ENCODE assay signal across 9 cellular contexts in genomic region chr2:53422979-53423378, GRCh38.
DNase-seq lines count a peak whose midpoint lies in the region; ATAC-seq, FAIRE-seq and TF ChIP-seq lines count a peak whose summit lies in the region.
"Had no signal": no experiment of that assay in that cellular context is flagged by ENCODE, and none has a peak within 500 bp of the region (broad histone marks: within the 10 kb centered on the region; RNA-seq: fewer than 3 reads in every experiment).

No MANE protein-coding gene starts in this region.

- peak; percentile 52 to 63 (median 54) for TF ChIP-seq CTCF in GM12878 (IDR thresholded peaks at IDR 0.05 in 2 of 3, conservative IDR thresholded peaks at IDR 0.05 in 1 of 3; ENCODE audit: control insufficient read depth in 2 of 3, extremely low read depth in 1 of 3, insufficient read depth in 1 of 3, low read depth in 3 of 3, low read length in 3 of 3)
- TF ChIP-seq CTCF in vagina (IDR thresholded peaks at IDR 0.05) = no peak

- no peak overlapping the region for H3K27ac ChIP-seq in GM12878 (ENCODE audit: control insufficient read depth, insufficient read depth)
- no peak overlapping the region for H3K27ac ChIP-seq in vagina
- H3K27ac ChIP-seq: SJSA1 had no signal

- RAD21 ChIA-PET in GM12878 (lab: Charles Lee; ENCODE audit: unreplicated experiment) = interaction anchor here (0.6 to 2.3 kb wide), 3 partner anchors 40 to 293 kb away, joined by 3 to 5 read pairs (median 3); no protein-coding TSS in a partner anchor

- intact Hi-C loops in GM12878 (cut with micrococcal nuclease; ENCODE audit: unreplicated experiment) (loop anchor here (5.0 kb wide), 3 partner anchors 294 to 394 kb away; no protein-coding TSS in a partner anchor), vagina (cut with DNase I) (no loop called here)

- peak; percentile 62 for TF ChIP-seq RAD21 in GM12878 (IDR thresholded peaks at IDR 0.05; ENCODE audit: insufficient read depth, low read depth, low read length)

- no peaks in the 10 kb centered on the region for H3K27me3 ChIP-seq in GM12878 (replicated peaks in 1 of 2; ENCODE audit: control insufficient read depth in 2 of 2, insufficient read depth in 2 of 2, low read length in 1 of 2)
- no peaks in the 10 kb centered on the region for H3K27me3 ChIP-seq in vagina
- H3K27me3 ChIP-seq: SJSA1 had no signal

- no peak overlapping the region for H3K9ac ChIP-seq in GM12878 (ENCODE audit: control insufficient read depth, insufficient read depth, low read length)

- peak overlapping the region; percentile 56 for H2AFZ ChIP-seq in GM12878 (ENCODE audit: control insufficient read depth, low read depth, low read length)

- ATAC-seq in GM18511 (IDR thresholded peaks at IDR 0.05; ENCODE audit: unreplicated experiment) (peak; percentile 72), HG02973 (IDR thresholded peaks at IDR 0.05; ENCODE audit: unreplicated experiment) (peak; percentile 71), GM12878 (peak; percentile 87), left lobe of liver (peak; percentile 99)

- no peak overlapping the region for H3K4me2 ChIP-seq in GM12878 (ENCODE audit: control insufficient read depth, insufficient read depth)

- WGBS in GM12878 (ENCODE audit: insufficient coverage, insufficient replicate concordance, low lambda C conversion rate, missing lambda C conversion rate) = 0% methylated on average over 3 of the region's 3 CpGs

- no peaks in the 10 kb centered on the region for H4K20me1 ChIP-seq in GM12878 (ENCODE audit: control insufficient read depth, insufficient read depth)

- DNase-seq in C1 segment of cervical spinal cord (lab: John Stamatoyannopoulos, UW) = peak in 8 of 14 donors; percentile 15 to 47 (median 28)
- peak; percentile 33 to 70 for DNase-seq in NCI-H446 (lab: John Stamatoyannopoulos, UW)
- DNase-seq in GM12878 (ENCODE audit: low read depth, low spot score) = no peak
- DNase-seq in left lobe of liver (ENCODE audit: low spot score) = peak; percentile 46
- no peak for DNase-seq in vagina (ENCODE audit: extremely low spot score in 2 of 2)
- no peak for DNase-seq in activated gamma-delta T cell treated with Interleukin-2 at 50 U/mL for 16 hours

- H3K36me3 ChIP-seq in GM12878 (ENCODE audit: control insufficient read depth in 2 of 2, insufficient read depth in 2 of 2, low read length in 1 of 2) (no peaks in the 10 kb centered on the region), vagina (no peaks in the 10 kb centered on the region)
- H3K36me3 ChIP-seq: SJSA1 had no signal

- no TSS peak for BruUV-seq in GM12878 (replicated peaks; lab: Mats Ljungman, UMichigan)

- SMC1A ChIA-PET in GM12878 (lab: Charles Lee; ENCODE audit: uncharacterized antibody, unreplicated experiment) = interaction anchor here (0.9 to 1.7 kb wide), 4 partner anchors 14 to 317 kb away, joined by 3 to 12 read pairs (median 4); no protein-coding TSS in a partner anchor

- H3K9me3 ChIP-seq in GM12878 (replicated peaks; ENCODE audit: control insufficient read depth, insufficient read depth, low read length) = no peaks in the 10 kb centered on the region
- H3K9me3 ChIP-seq in vagina = no peaks in the 10 kb centered on the region
- H3K9me3 ChIP-seq: SJSA1 had no signal

- H3K4me1 ChIP-seq in GM12878 (ENCODE audit: control insufficient read depth, insufficient read depth, low read length) = peaks cover 4% of the 10 kb centered on the region; the same call in 1 of the 2 replicates
- no peaks in the 10 kb centered on the region for H3K4me1 ChIP-seq in vagina
- H3K4me1 ChIP-seq: SJSA1 had no signal

- TF ChIP-seq POLR2A in GM12878 (IDR thresholded peaks at IDR 0.05; ENCODE audit: low read depth, low read length) (no peak), vagina (IDR thresholded peaks at IDR 0.05) (no peak)

- in situ Hi-C loops in GM12878 (cut with MboI) = no loop called here

- no peaks in the 10 kb centered on the region for H3K79me2 ChIP-seq in GM12878 (ENCODE audit: control insufficient read depth, insufficient read depth, low read length)

- no peak for FAIRE-seq in GM12878 (lab: Jason Lieb, UNC)

- POLR2A ChIA-PET in GM12878 (lab: Charles Lee) = no interaction called here

- CTCF ChIA-PET in GM12878 (lab: Yijun Ruan, JAX) = interaction anchor here (0.6 to 2.4 kb wide), 13 partner anchors 16 to 1281 kb away, joined by 3 to 8 read pairs (median 3); no protein-coding TSS in a partner anchor

- TF ChIP-seq EP300 in GM12878 (IDR thresholded peaks at IDR 0.05; ENCODE audit: borderline replicate concordance in 1 of 2, control insufficient read depth in 1 of 2, low read depth in 2 of 2, low read length in 2 of 2) = no peak

- no peak overlapping the region for H3K4me3 ChIP-seq in GM12878
- no peak overlapping the region for H3K4me3 ChIP-seq in vagina
- H3K4me3 ChIP-seq: SJSA1 had no signal

TF ChIP-seq in GM12878, 131 proteins besides CTCF, POLR2A, EP300 and RAD21:
- TF ChIP-seq YY1 (IDR thresholded peaks at IDR 0.05; ENCODE audit: low read depth, low read length) = 0 out of 2 replicates have a peak, but pooled peaks have one; percentile 33
- TF ChIP-seq NR2C2 (IDR thresholded peaks at IDR 0.05; ENCODE audit: borderline replicate concordance, control insufficient read depth, insufficient read length, low read depth) = no peak
- peak; percentile 60 for TF ChIP-seq RUNX3 (IDR thresholded peaks at IDR 0.05; ENCODE audit: low read length)
- TF ChIP-seq SIN3A (IDR thresholded peaks at IDR 0.05; ENCODE audit: low read depth, low read length) = no peak
- no peak for TF ChIP-seq ASH2L (IDR thresholded peaks at IDR 0.05; ENCODE audit: borderline replicate concordance, low read depth)
- TF ChIP-seq PKNOX1 (IDR thresholded peaks at IDR 0.05) = no peak
- peak; percentile 46 for TF ChIP-seq SMC3 (IDR thresholded peaks at IDR 0.05; ENCODE audit: borderline replicate concordance, low read length)
TF ChIP-seq in GM12878: peak in this region for 3.

Comparison
In these comparisons a context has a peak if more than half of its experiments do, and no peak if none do; other contexts are left out.
1. DNase-seq: peak in C1 segment of cervical spinal cord (8 of 14), NCI-H446 (2 of 2) and left lobe of liver (single experiment); none in GM12878 (single experiment), vagina (0 of 2) and activated gamma-delta T cell treated with Interleukin-2 at 50 U/mL for 16 hours (single experiment).
2. CTCF ChIP-seq: peak in GM12878 (3 of 3); none in vagina (0 of 3).
3. Peak in every context shown above with its lines, with median percentiles within 50 percentile points of each other: ATAC-seq.